8 cellular contexts compared by ENCODE assay signal in genomic region chr18:62717059-62717849, GRCh38. TPM values are rescaled to one million over a fixed set of nuclear protein-coding genes. Genes with fewer than 3 reads are reported as not detected.
DNase-seq lines count a peak whose midpoint lies in the region; ATAC-seq and TF ChIP-seq lines count a peak whose summit lies in the region.

No MANE protein-coding gene starts in this region.

- H3K4me1 ChIP-seq in body of pancreas, result peaks cover 35% of the 10 kb centered on the region

- no peaks in the 10 kb centered on the region for H3K9me3 Mint-ChIP-seq in T-helper 2 cell treated with Interferon-gamma antibody and Interleukin-4, amounts not matched to agents 5 μg/mL and 100 μg/mL, for 36 hours
- H3K9me3 Mint-ChIP-seq in immature natural killer cell, result no peaks in the 10 kb centered on the region

- peaks cover 46% of the 10 kb centered on the region for H3K4me1 Mint-ChIP-seq in T-helper 2 cell treated with Interferon-gamma antibody and Interleukin-4, amounts not matched to agents 5 μg/mL and 100 μg/mL, for 36 hours (ENCODE audit: low read depth)
- H3K4me1 Mint-ChIP-seq in immature natural killer cell, result peaks cover 25 to 43% of the 10 kb centered on the region in 2 donors

- no peaks in the 10 kb centered on the region for H3K27me3 ChIP-seq in body of pancreas

- TF ChIP-seq POLR2A in body of pancreas (IDR thresholded peaks at IDR 0.05), result peak in 2 of 3 donors; percentile 25 to 41

- no peak for TF ChIP-seq CTCF in body of pancreas (IDR thresholded peaks at IDR 0.05)

- H3K27ac ChIP-seq in body of pancreas (peak overlapping the region; percentile 81 to 98 (median 96)), skin epidermis (peak overlapping the region; percentile 33 to 93 (median 85))

- ATAC-seq in body of pancreas (no peak), HG03175 (IDR thresholded peaks at IDR 0.05; ENCODE audit: unreplicated experiment) (no peak), HG03469 (IDR thresholded peaks at IDR 0.05; ENCODE audit: unreplicated experiment) (no peak)

- peaks cover 15% of the 10 kb centered on the region for H3K36me3 Mint-ChIP-seq in T-helper 2 cell treated with Interferon-gamma antibody and Interleukin-4, amounts not matched to agents 5 μg/mL and 100 μg/mL, for 36 hours (ENCODE audit: low read depth)
- H3K36me3 Mint-ChIP-seq in immature natural killer cell, result no peaks in the 10 kb centered on the region

- H3K4me3 ChIP-seq in body of pancreas, result peak overlapping the region; percentile 47 to 73
- H3K4me3 ChIP-seq in skin epidermis, result peak overlapping the region; percentile 59 to 79 (median 72)

- H3K36me3 ChIP-seq in body of pancreas (replicated peaks in 1 of 2; ENCODE audit: insufficient read depth in 1 of 2, low read depth in 2 of 2), result no peaks in the 10 kb centered on the region

- intact Hi-C loops in body of pancreas (cut with DNase I), result no loop called here

- 0 to 1% methylated on average over 13 to 24 of the region's 24 CpGs for WGBS in body of pancreas, 2 donors

- DNase-seq in ELF-1 (ENCODE audit: low read depth, low spot score) (peak; percentile 54), MV-4-11 (lab: John Stamatoyannopoulos, UW) (peak; percentile 30), body of pancreas (peak; percentile 56 to 66 (median 62)), immature natural killer cell (peak; percentile 18 to 27 (median 22))
- DNase-seq in T-helper 2 cell treated with Interferon-gamma antibody and Interleukin-4, amounts not matched to agents 5 μg/mL and 100 μg/mL, for 36 hours (ENCODE audit: low spot score), result peak; percentile 55

- H3K9me3 ChIP-seq in body of pancreas, result no peaks in the 10 kb centered on the region

- H3K27ac Mint-ChIP-seq in T-helper 2 cell treated with Interferon-gamma antibody and Interleukin-4, amounts not matched to agents 5 μg/mL and 100 μg/mL, for 36 hours, result peak overlapping the region; percentile 88
- peak overlapping the region; percentile 54 to 93 (median 74) for H3K27ac Mint-ChIP-seq in immature natural killer cell

- H3K27me3 Mint-ChIP-seq in T-helper 2 cell treated with Interferon-gamma antibody and Interleukin-4, amounts not matched to agents 5 μg/mL and 100 μg/mL, for 36 hours (ENCODE audit: low read depth), result no peaks in the 10 kb centered on the region
- peaks cover 0 to 11% (median 9%) of the 10 kb centered on the region in 3 donors for H3K27me3 Mint-ChIP-seq in immature natural killer cell (ENCODE audit: low read depth in 3 of 3)

- peak overlapping the region; percentile 93 for H3K4me3 Mint-ChIP-seq in T-helper 2 cell treated with Interferon-gamma antibody and Interleukin-4, amounts not matched to agents 5 μg/mL and 100 μg/mL, for 36 hours
- peak overlapping the region; percentile 80 to 96 (median 84) for H3K4me3 Mint-ChIP-seq in immature natural killer cell

RNA-seq across cellular contexts. Expression of gene PHLPP1, which starts 1.9 kb away (rescaled TPM):
- total RNA-seq in body of pancreas, result 10 to 100 TPM in 1 of 2 donors, 1 to 10 TPM in 1; 8.6 to 20.8 TPM
- under 1 TPM in 2 of 3 donors, not detected in 1; 0.14 to 0.50 TPM for polyA plus RNA-seq in immature natural killer cell
